Comparison of ENCODE assay signal across 1 cellular context in genomic region chr1:33470495-33471012, GRCh38.
TF ChIP-seq lines count a peak whose summit lies in the region.

No MANE protein-coding gene starts in this region.

TF ChIP-seq in GM12878, 131 proteins besides CTCF, POLR2A, EP300 and RAD21 (continued from another document):
- TF ChIP-seq FOS (IDR thresholded peaks at IDR 0.05; ENCODE audit: borderline replicate concordance, extremely low read depth, insufficient read length), result no peak
- TF ChIP-seq PRDM15 (CRISPR knock-in tag; IDR thresholded peaks at IDR 0.05), result no peak
- TF ChIP-seq ESRRA (IDR thresholded peaks at IDR 0.05; ENCODE audit: low read length), result no peak
- TF ChIP-seq BCLAF1 (IDR thresholded peaks at IDR 0.05), result no peak
- no peak for TF ChIP-seq BMI1 (IDR thresholded peaks at IDR 0.05; ENCODE audit: borderline replicate concordance)
- no peak for TF ChIP-seq ATF2 (IDR thresholded peaks at IDR 0.05; ENCODE audit: low read length)
- TF ChIP-seq NR2F1 (conservative IDR thresholded peaks at IDR 0.05), result no peak
- no peak for TF ChIP-seq NR2C1 (IDR thresholded peaks at IDR 0.05)
- TF ChIP-seq TBL1XR1 (IDR thresholded peaks at IDR 0.05; ENCODE audit: low read depth, low read length), result no peak
- TF ChIP-seq TAF1 (IDR thresholded peaks at IDR 0.05; ENCODE audit: borderline replicate concordance, low read depth, low read length), result no peak
- TF ChIP-seq BHLHE40 (IDR thresholded peaks at IDR 0.05; ENCODE audit: borderline replicate concordance in 1 of 2, low read depth in 2 of 2, low read length in 1 of 2), result peak in 1 of 2 experiments; percentile 13; a peak in 1 of 4 replicates
- no peak for TF ChIP-seq TCF7 (IDR thresholded peaks at IDR 0.05; ENCODE audit: borderline replicate concordance)
- TF ChIP-seq SPI1 (IDR thresholded peaks at IDR 0.05; ENCODE audit: borderline replicate concordance, insufficient read depth, low read depth, low read length), result no peak
- TF ChIP-seq ZBTB4 (CRISPR knock-in tag; IDR thresholded peaks at IDR 0.05), result no peak
- TF ChIP-seq YBX1 (IDR thresholded peaks at IDR 0.05), result no peak
- peak; percentile 56; the same call in 1 of the 2 replicates for TF ChIP-seq NBN (IDR thresholded peaks at IDR 0.05)
- TF ChIP-seq ZNF207 (IDR thresholded peaks at IDR 0.05; ENCODE audit: borderline replicate concordance), result no peak
- TF ChIP-seq HDGF (IDR thresholded peaks at IDR 0.05), result 0 out of 2 replicates have a peak, but pooled peaks have one; percentile 32
- 0 out of 2 replicates have a peak, but pooled peaks have one; percentile 19 for TF ChIP-seq IRF4 (IDR thresholded peaks at IDR 0.05; ENCODE audit: low read depth, low read length)
- no peak for TF ChIP-seq EGR1 (IDR thresholded peaks at IDR 0.05; ENCODE audit: borderline replicate concordance in 1 of 2, low read depth in 2 of 2, low read length in 2 of 2)
- no peak for TF ChIP-seq MYC (IDR thresholded peaks at IDR 0.05; ENCODE audit: insufficient read depth, insufficient read length, insufficient replicate concordance, low read length, severe bottlenecking)
- TF ChIP-seq POLR2AphosphoS5 (IDR thresholded peaks at IDR 0.05; ENCODE audit: low read length), result no peak
- 0 out of 2 replicates have a peak, but pooled peaks have one; percentile 6 for TF ChIP-seq CREM (IDR thresholded peaks at IDR 0.05; ENCODE audit: low read depth)
- TF ChIP-seq SUZ12 (IDR thresholded peaks at IDR 0.05; ENCODE audit: unreplicated experiment), result no peak
